23 cellular contexts compared by ENCODE assay signal in genomic region chr1:200136384-200136783, GRCh38.
DNase-seq lines count a peak whose midpoint lies in the region; ATAC-seq, FAIRE-seq and TF ChIP-seq lines count a peak whose summit lies in the region.
"Had no signal": no experiment of that assay in that cellular context is flagged by ENCODE, and none has a peak within 500 bp of the region (broad histone marks: within the 10 kb centered on the region; RNA-seq: fewer than 3 reads in every experiment).

No MANE protein-coding gene starts in this region.

- H3K9me3 Mint-ChIP-seq in nephron progenitor cell = peaks cover 4% of the 10 kb centered on the region
- H3K9me3 Mint-ChIP-seq: CD4-positive, alpha-beta T cell; CD8-positive, alpha-beta T cell had no signal

- H4K20me1 ChIP-seq in K562 (replicated peaks; ENCODE audit: control insufficient read depth, insufficient read depth, low read length) = no peaks in the 10 kb centered on the region
- H4K20me1 ChIP-seq: BLaER1 treated with 17β-estradiol and CSF1 and Interleukin-3, amounts not matched to agents 10 nM and 100 nM had no signal

- H3K27me3 ChIP-seq in K562 (ENCODE audit: control insufficient read depth in 2 of 2, insufficient read depth in 2 of 2, low read length in 2 of 2) (peaks cover 4 to 5% of the 10 kb centered on the region in 2 experiments; a peak in 4 of 5 replicates), aorta (ENCODE audit: control insufficient read depth in 1 of 2, insufficient read depth in 2 of 2, low read length in 1 of 2) (no peaks in the 10 kb centered on the region)
- H3K27me3 ChIP-seq: BLaER1 treated with 17β-estradiol and CSF1 and Interleukin-3, amounts not matched to agents 10 nM and 100 nM had no signal

- no peak for ATAC-seq in A549
- ATAC-seq in K562 = no peak
- ATAC-seq in aorta (ENCODE audit: low FRiP score) = no peak
- ATAC-seq: CD8-positive, alpha-beta T cell had no signal

- H2AFZ ChIP-seq in K562 (ENCODE audit: low read depth, low read length) = no peak overlapping the region

- H3K27ac ChIP-seq in A549 (no peak overlapping the region), K562 (ENCODE audit: extremely low read depth, low read depth, low read length) (no peak overlapping the region), aorta (ENCODE audit: low read depth in 1 of 2, low read length in 2 of 2) (no peak overlapping the region)
- H3K27ac ChIP-seq: BLaER1 treated with 17β-estradiol and CSF1 and Interleukin-3, amounts not matched to agents 10 nM and 100 nM; C4-2B had no signal

- CTCF ChIA-PET in A549 (lab: Yijun Ruan, JAX) (interaction anchor here (1.0 kb wide), 1 partner anchor 352 kb away, joined by 3 read pairs; no protein-coding TSS in a partner anchor), K562 (lab: Yijun Ruan, JAX; ENCODE audit: low intra/inter-chr PET ratio) (no interaction called here)

- H3K27me3 Mint-ChIP-seq in nephron progenitor cell (ENCODE audit: low read depth, poor library complexity) = no peaks in the 10 kb centered on the region
- H3K27me3 Mint-ChIP-seq: B cell; CD4-positive, alpha-beta T cell had no signal

- TF ChIP-seq RAD21 in A549 (conservative IDR thresholded peaks at IDR 0.05 in 1 of 2, IDR thresholded peaks at IDR 0.05 in 1 of 2) (no peak), K562 (CRISPR knock-in tag; conservative IDR thresholded peaks at IDR 0.05 in 1 of 2, IDR thresholded peaks at IDR 0.05 in 1 of 2) (no peak)

- POLR2A ChIA-PET in A549 (lab: Yijun Ruan, JAX) = no interaction called here
- POLR2A ChIA-PET in K562 (lab: Yijun Ruan, JAX) = interaction anchor here (0.7 kb wide), 1 partner anchor 8 kb away, joined by 4 read pairs; no protein-coding TSS in a partner anchor

- BruUV-seq in K562 (replicated peaks; lab: Mats Ljungman, UMichigan) = no TSS peak

- peaks cover 9% of the 10 kb centered on the region for H3K36me3 Mint-ChIP-seq in nephron progenitor cell (ENCODE audit: low read depth)
- H3K36me3 Mint-ChIP-seq: CD8-positive, alpha-beta T cell had no signal

- H3K9ac ChIP-seq in K562 (ENCODE audit: insufficient read depth in 1 of 2, low read depth in 2 of 2, low read length in 2 of 2) = no peak overlapping the region
- H3K9ac ChIP-seq: BLaER1 treated with 17β-estradiol and CSF1 and Interleukin-3, amounts not matched to agents 10 nM and 100 nM had no signal

- peaks cover 26% of the 10 kb centered on the region for H3K4me1 ChIP-seq in A549
- no peaks in the 10 kb centered on the region for H3K4me1 ChIP-seq in K562 (replicated peaks in 1 of 2; ENCODE audit: control insufficient read depth in 2 of 2, insufficient read depth in 2 of 2, low read length in 2 of 2)
- H3K4me1 ChIP-seq in aorta (ENCODE audit: control insufficient read depth in 1 of 2, insufficient read depth in 2 of 2, low read length in 2 of 2) = no peaks in the 10 kb centered on the region

- WGBS in A549 (ENCODE audit: missing lambda C conversion rate) = 76% methylated on average over 2 of the region's 2 CpGs
- 13% methylated on average over 2 of the region's 2 CpGs for WGBS in K562 (ENCODE audit: insufficient coverage, low coverage, missing lambda C conversion rate)
- 82 to 84% methylated on average over 2 of the region's 2 CpGs for WGBS in aorta, 2 donors

- no peak for TF ChIP-seq CTCF in A549 (IDR thresholded peaks at IDR 0.05)
- TF ChIP-seq CTCF in K562 (IDR thresholded peaks at IDR 0.05 in 2 of 3, conservative IDR thresholded peaks at IDR 0.05 in 1 of 3; ENCODE audit: insufficient read depth in 2 of 3, low read depth in 1 of 3, low read length in 3 of 3) = no peak
- no peak for TF ChIP-seq CTCF in nephron progenitor cell (IDR thresholded peaks at IDR 0.05)

- H3K4me3 ChIP-seq in A549 (no peak overlapping the region), K562 (no peak overlapping the region), aorta (ENCODE audit: low read length in 2 of 2) (no peak overlapping the region)
- H3K4me3 ChIP-seq: BLaER1 treated with 17β-estradiol and CSF1 and Interleukin-3, amounts not matched to agents 10 nM and 100 nM had no signal

- DNase-seq in A549 (ENCODE audit: low read depth in 1 of 2, low spot score in 1 of 2) (no peak), H54 (ENCODE audit: insufficient read length, low spot score) (no peak), K562 (ENCODE audit: extremely low read depth in 1 of 4, low spot score in 3 of 4) (no peak), nephron progenitor cell (no peak), midbrain (lab: John Stamatoyannopoulos, UW) (no peak), aorta (no peak)
- no peak for DNase-seq in stimulated activated CD4-positive, alpha-beta T cell treated with anti-CD3 and anti-CD28 coated beads, Interleukin-2, amount 100 ng/mL, for 48 hours
- DNase-seq: 8988T; AML-193; Caco-2; Calu3; CD4-positive, alpha-beta T cell; CD8-positive, alpha-beta T cell; DMS79 treated with DMSO at 0.1 percent for 48 hours; GF-D8 had no signal

- H3K36me3 ChIP-seq in K562 (ENCODE audit: control insufficient read depth, insufficient read depth, low read length) = no peaks in the 10 kb centered on the region
- H3K36me3 ChIP-seq in aorta (ENCODE audit: control insufficient read depth in 1 of 2, insufficient read depth in 2 of 2, low read length in 1 of 2) = no peaks in the 10 kb centered on the region
- H3K36me3 ChIP-seq: BLaER1 treated with 17β-estradiol and CSF1 and Interleukin-3, amounts not matched to agents 10 nM and 100 nM had no signal

- no peak overlapping the region for H3K4me3 Mint-ChIP-seq in nephron progenitor cell
- H3K4me3 Mint-ChIP-seq: B cell; CD4-positive, alpha-beta T cell; CD8-positive, alpha-beta T cell had no signal

- no peak for FAIRE-seq in A549 (lab: Jason Lieb, UNC)
- peak; percentile 41 for FAIRE-seq in H54 (lab: Jason Lieb, UNC)
- no peak for FAIRE-seq in K562 (lab: Jason Lieb, UNC)
- FAIRE-seq: A204.1, D721Med, G401.6, GM12891, GM19239 had no signal

- peak overlapping the region; percentile 41 for H3K27ac Mint-ChIP-seq in nephron progenitor cell
- H3K27ac Mint-ChIP-seq: B cell; CD4-positive, alpha-beta T cell; CD8-positive, alpha-beta T cell had no signal

- no peak for TF ChIP-seq POLR2A in A549 (IDR thresholded peaks at IDR 0.05; ENCODE audit: low read length)
- no peak for TF ChIP-seq POLR2A in H54 (IDR thresholded peaks at IDR 0.05; ENCODE audit: low read depth, low read length)
- no peak for TF ChIP-seq POLR2A in K562 (conservative IDR thresholded peaks at IDR 0.05)

- in situ Hi-C loops in K562 (cut with MboI) = no loop called here

- H3K9me3 ChIP-seq in A549 (no peaks in the 10 kb centered on the region), K562 (replicated peaks; ENCODE audit: control insufficient read depth, insufficient read depth, low read depth, low read length) (no peaks in the 10 kb centered on the region), aorta (ENCODE audit: control insufficient read depth, low read length) (no peaks in the 10 kb centered on the region)
- H3K9me3 ChIP-seq: BLaER1 treated with 17β-estradiol and CSF1 and Interleukin-3, amounts not matched to agents 10 nM and 100 nM; Caco-2 had no signal

- H3K4me2 ChIP-seq in A549 (no peak overlapping the region), K562 (ENCODE audit: insufficient read depth, low read length) (no peak overlapping the region)
- H3K4me2 ChIP-seq: BLaER1 treated with 17β-estradiol and CSF1 and Interleukin-3, amounts not matched to agents 10 nM and 100 nM had no signal

- no peaks in the 10 kb centered on the region for H3K4me1 Mint-ChIP-seq in nephron progenitor cell
- H3K4me1 Mint-ChIP-seq: B cell had no signal

- TF ChIP-seq EP300 in A549 (IDR thresholded peaks at IDR 0.05) = no peak
- TF ChIP-seq EP300 in K562 (IDR thresholded peaks at IDR 0.05; ENCODE audit: low read length) = no peak

- H3K9me1 ChIP-seq in K562 (ENCODE audit: control insufficient read depth, insufficient read depth, low read length) = no peaks in the 10 kb centered on the region

- intact Hi-C loops in K562 (cut with micrococcal nuclease) = loop anchor here (5.0 to 10.0 kb wide), 4 partner anchors 46 to 378 kb away; no protein-coding TSS in a partner anchor
- intact Hi-C loops in aorta (cut with DNase I) = no loop called here

- no peaks in the 10 kb centered on the region for H3K79me2 ChIP-seq in K562 (ENCODE audit: control insufficient read depth, insufficient read depth, low read length)

TF ChIP-seq in A549, 52 proteins besides CTCF, POLR2A, EP300 and RAD21:
- TF ChIP-seq MAFK (IDR thresholded peaks at IDR 0.05; ENCODE audit: partially characterized antibody) (peak; percentile 69), CEBPB (IDR thresholded peaks at IDR 0.05) (no peak)

TF ChIP-seq in K562, 482 proteins besides CTCF, POLR2A, EP300 and RAD21 (continues in another document):
- peak; percentile 43; the same call in 1 of the 2 replicates for TF ChIP-seq MAFG (tag; conservative IDR thresholded peaks at IDR 0.05)

Comparison
In these comparisons a context has a peak if more than half of its experiments do, and no peak if none do; other contexts are left out.
1. Of the 35 proteins assayed by ChIP-seq in both K562 and A549: peak only in K562: none; only in A549: MAFK; in both: none; in neither: 34.